1 cellular context compared by ENCODE assay signal in genomic region chr20:50625986-50626677, GRCh38.
TF ChIP-seq lines count a peak whose summit lies in the region.

No MANE protein-coding gene starts in this region.

TF ChIP-seq in GM23338, 12 proteins besides CTCF, POLR2A, EP300 and RAD21 (continued from another document):
- TF ChIP-seq ZNF462 (CRISPR knock-in tag; IDR thresholded peaks at IDR 0.05) = no peak
